9 cellular contexts compared by ENCODE assay signal in the genomic region with DNA sequence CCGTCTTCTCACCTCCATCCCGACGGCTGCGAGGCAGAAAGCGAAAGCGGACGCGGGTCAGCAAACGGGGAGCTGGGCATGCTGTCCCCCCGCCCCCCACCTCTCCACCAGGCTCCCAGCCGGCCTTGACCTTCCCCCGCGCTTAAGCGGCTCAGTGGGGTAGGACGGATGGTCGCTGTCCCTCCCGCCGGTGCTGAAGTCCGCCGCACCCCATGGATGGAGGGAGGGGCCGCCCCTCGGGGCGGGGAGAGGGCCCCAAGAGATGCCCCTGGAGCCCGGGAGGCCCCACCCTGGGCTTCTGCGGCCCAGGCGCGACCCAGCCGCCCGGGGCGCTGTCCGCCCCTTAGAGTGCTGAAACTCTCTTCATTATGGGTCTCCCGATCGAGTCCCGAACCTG. TPM values are rescaled to one million over a fixed set of nuclear protein-coding genes. Genes with fewer than 3 reads are reported as not detected.
DNase-seq lines count a peak whose midpoint lies in the region; FAIRE-seq lines count a peak whose summit lies in the region.
"Had no signal": no experiment of that assay in that cellular context is flagged by ENCODE, and none has a peak within 500 bp of the region (broad histone marks: within the 10 kb centered on the region; RNA-seq: fewer than 3 reads in every experiment).

A gene (minus strand): TSS at position 48 of the 397 bp plus-strand sequence. CDS start 188 bp downstream, outside the sequence.

- H3K27me3 ChIP-seq in NT2/D1 (ENCODE audit: insufficient read depth, insufficient read length) (peaks cover 52% of the 10 kb centered on the region), neuron (ENCODE audit: insufficient read depth, low read length) (no peaks in the 10 kb centered on the region)

- no peak within 1 kb of the TSS for H2AFZ ChIP-seq in neuron (ENCODE audit: low read depth, low read length)

- H3K36me3 ChIP-seq in NT2/D1 (ENCODE audit: insufficient read depth, insufficient read length, low read length): no peaks in the 10 kb centered on the region
- H3K36me3 ChIP-seq in neuron (ENCODE audit: insufficient read depth, low read length): no peaks in the 10 kb centered on the region
- H3K36me3 ChIP-seq in urinary bladder (ENCODE audit: insufficient read depth): no peaks in the 10 kb centered on the region

- H3K4me1 ChIP-seq in NT2/D1 (ENCODE audit: insufficient read depth, insufficient read length): peaks cover 6% of the 10 kb centered on the region
- peaks cover 5% of the 10 kb centered on the region for H3K4me1 ChIP-seq in neuron (ENCODE audit: insufficient read depth, low read length)
- no peaks in the 10 kb centered on the region for H3K4me1 ChIP-seq in urinary bladder (ENCODE audit: insufficient read depth)

- peak within 1 kb of the TSS; percentile 77 for H3K9ac ChIP-seq in NT2/D1 (ENCODE audit: insufficient read length, low read depth)

- no peaks in the 10 kb centered on the region for H3K9me3 ChIP-seq in NT2/D1 (ENCODE audit: insufficient read depth, low read length)
- no peaks in the 10 kb centered on the region for H3K9me3 ChIP-seq in neuron (ENCODE audit: low read length)

- WGBS in urinary bladder: 2% methylated on average over 34 of the region's 34 CpGs

- DNase-seq in CD1c-positive myeloid dendritic cell (ENCODE audit: extremely low spot score) (peak; percentile 63), NT2/D1 (ENCODE audit: low read depth, low spot score) (peak; percentile 81), activated gamma-delta T cell (lab: John Stamatoyannopoulos, UW) (peak; percentile 21), frontal cortex (ENCODE audit: low spot score in 2 of 2) (peak; percentile 75 to 76), DMS79 treated with DMSO at 0.1 percent for 48 hours (lab: John Stamatoyannopoulos, UW) (no peak), HT-29 (ENCODE audit: low spot score) (no peak)

- no peak within 1 kb of the TSS for H3K27ac ChIP-seq in urinary bladder (ENCODE audit: low read depth)

- no peak for FAIRE-seq in frontal cortex (lab: Jason Lieb, UNC)
- FAIRE-seq: endometrium had no signal

- H3K4me3 ChIP-seq in NT2/D1 (ENCODE audit: insufficient read length, low read depth) (peak within 1 kb of the TSS; percentile 49), neuron (ENCODE audit: low read length) (peak within 1 kb of the TSS; percentile 56), urinary bladder (ENCODE audit: low read depth, low read length) (peak within 1 kb of the TSS; percentile 52)

RNA-seq across cellular contexts. Expression of the gene that starts here (rescaled TPM):
- 5.7 TPM for total RNA-seq in frontal cortex
- total RNA-seq in urinary bladder: 3.5 TPM
- 7.6 TPM for polyA plus RNA-seq in urinary bladder
- total RNA-seq in HT-29 (2014; rRNA removed; shearing (Covaris generic)): not detected in 2 replicates

Comparison
In these comparisons a context has a peak if more than half of its experiments do, and no peak if none do; other contexts are left out.
1. DNase-seq: peak in CD1c-positive myeloid dendritic cell (single experiment), NT2/D1 (single experiment), activated gamma-delta T cell (single experiment) and frontal cortex (2 of 2); none in DMS79 treated with DMSO at 0.1 percent for 48 hours (single experiment) and HT-29 (single experiment).
2. Peak in every context shown above with its lines, with median percentiles within 50 percentile points of each other: H3K4me3 ChIP-seq.